In the genomic region with DNA sequence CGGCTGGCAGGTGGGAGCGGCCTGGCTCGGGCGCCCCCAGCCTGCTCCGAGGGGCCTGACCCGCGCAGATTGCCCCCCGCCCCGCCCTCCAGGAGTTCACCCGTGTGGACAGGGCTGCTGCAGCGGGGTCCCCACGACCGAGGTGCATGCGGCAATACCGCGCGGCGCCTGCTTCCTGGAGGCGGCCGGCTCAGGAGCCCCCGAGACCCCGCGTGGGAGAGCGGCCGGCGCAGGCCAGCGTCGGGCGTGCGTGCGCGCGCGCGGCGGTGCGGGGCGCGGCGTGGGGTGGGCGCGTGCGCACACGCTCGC, we compare ENCODE assay signal across 8 cellular contexts. TPM values are rescaled to one million over a fixed set of nuclear protein-coding genes. Genes with fewer than 3 reads are reported as not detected.
DNase-seq lines count a peak whose midpoint lies in the region; ATAC-seq and TF ChIP-seq lines count a peak whose summit lies in the region.

No MANE protein-coding gene starts in this region.

- H3K27me3 ChIP-seq in cardiac muscle cell = peaks cover 25% of the 10 kb centered on the region
- H3K27me3 ChIP-seq in mucosa of stomach (ENCODE audit: control insufficient read depth, insufficient read depth, low read length) = peaks cover 26% of the 10 kb centered on the region
- peaks cover 0 to 31% (median 20%) of the 10 kb centered on the region in 4 donors for H3K27me3 ChIP-seq in upper lobe of left lung

- H3K27me3 Mint-ChIP-seq in activated CD4-positive, alpha-beta T cell treated with anti-CD3 and anti-CD28 coated beads, Interleukin-2, amount 10 ng/mL, durations not matched to agents 24 days and 14 days = peaks cover 53% of the 10 kb centered on the region

- TF ChIP-seq POLR2A in upper lobe of left lung (IDR thresholded peaks at IDR 0.05) = no peak

- H3K9me3 ChIP-seq in cardiac muscle cell (ENCODE audit: low read depth) (no peaks in the 10 kb centered on the region), mucosa of stomach (ENCODE audit: control insufficient read depth, low read length) (no peaks in the 10 kb centered on the region), upper lobe of left lung (no peaks in the 10 kb centered on the region)

- H3K9me3 Mint-ChIP-seq in activated CD4-positive, alpha-beta T cell treated with anti-CD3 and anti-CD28 coated beads, Interleukin-2, amount 10 ng/mL, durations not matched to agents 24 days and 14 days = no peaks in the 10 kb centered on the region

- H3K27ac ChIP-seq in cardiac muscle cell (no peak overlapping the region), coronary artery (no peak overlapping the region), upper lobe of left lung (no peak overlapping the region)

- H3K36me3 Mint-ChIP-seq in activated CD4-positive, alpha-beta T cell treated with anti-CD3 and anti-CD28 coated beads, Interleukin-2, amount 10 ng/mL, durations not matched to agents 24 days and 14 days (ENCODE audit: low read depth) = no peaks in the 10 kb centered on the region

- intact Hi-C loops in left ventricle myocardium superior (cut with micrococcal nuclease) = loop anchor here (5.0 kb wide), 1 partner anchor 161 kb away; no protein-coding TSS in a partner anchor
- intact Hi-C loops in activated CD4-positive, alpha-beta T cell treated with anti-CD3 and anti-CD28 coated beads, Interleukin-2, amount 10 ng/mL, durations not matched to agents 24 days and 14 days (cut with micrococcal nuclease) = loop anchor here (1.0 to 5.0 kb wide), 3 partner anchors 71 to 180 kb away; partner anchors contain the start of gene MUC12

- DNase-seq in cardiac muscle cell (ENCODE audit: low read depth in 1 of 2, low spot score in 1 of 2) (no peak), left ventricle myocardium superior (no peak), coronary artery (ENCODE audit: low spot score) (no peak), upper lobe of left lung (peak in 1 of 2 donors; percentile 82), T-helper 9 cell (no peak)
- no peak for DNase-seq in activated effector memory CD4-positive, alpha-beta T cell treated with anti-CD3 and anti-CD28 coated beads, Interleukin-2, amount 50 U/mL, for 16 hours
- DNase-seq in activated CD4-positive, alpha-beta T cell treated with anti-CD3 and anti-CD28 coated beads, Interleukin-2, amount 10 ng/mL, durations not matched to agents 24 days and 14 days = no peak

- H3K36me3 ChIP-seq in cardiac muscle cell (no peaks in the 10 kb centered on the region), mucosa of stomach (ENCODE audit: control insufficient read depth, insufficient read depth, low read length) (no peaks in the 10 kb centered on the region), upper lobe of left lung (no peaks in the 10 kb centered on the region)

- peaks cover 8% of the 10 kb centered on the region for H3K4me1 Mint-ChIP-seq in activated CD4-positive, alpha-beta T cell treated with anti-CD3 and anti-CD28 coated beads, Interleukin-2, amount 10 ng/mL, durations not matched to agents 24 days and 14 days

- H3K9ac ChIP-seq in mucosa of stomach (ENCODE audit: low read length) = peak overlapping the region; percentile 2

- TF ChIP-seq CTCF in cardiac muscle cell (IDR thresholded peaks at IDR 0.05; ENCODE audit: low read depth, low read length) (no peak), coronary artery (IDR thresholded peaks at IDR 0.05) (no peak), upper lobe of left lung (IDR thresholded peaks at IDR 0.05) (no peak)

- H3K4me3 ChIP-seq in cardiac muscle cell (peak overlapping the region; percentile 62), coronary artery (peak overlapping the region; percentile 70), mucosa of stomach (ENCODE audit: low read length) (no peak overlapping the region), upper lobe of left lung (peak overlapping the region in 3 of 4 donors; percentile 35 to 53 (median 50))

- WGBS in upper lobe of left lung, 2 donors = 0% methylated on average over 11 of the region's 45 CpGs; no CpG with 5 or more reads in 1 of the 2 donors

- ATAC-seq in left ventricle myocardium superior (no peak), upper lobe of left lung (ENCODE audit: low FRiP score in 2 of 2) (peak in 1 of 2 donors; percentile 1)

- H3K4me3 Mint-ChIP-seq in activated CD4-positive, alpha-beta T cell treated with anti-CD3 and anti-CD28 coated beads, Interleukin-2, amount 10 ng/mL, durations not matched to agents 24 days and 14 days = no peak overlapping the region

- TF ChIP-seq EP300 in upper lobe of left lung (IDR thresholded peaks at IDR 0.05) = no peak

- H3K27ac Mint-ChIP-seq in activated CD4-positive, alpha-beta T cell treated with anti-CD3 and anti-CD28 coated beads, Interleukin-2, amount 10 ng/mL, durations not matched to agents 24 days and 14 days = no peak overlapping the region

- H3K4me1 ChIP-seq in cardiac muscle cell (ENCODE audit: low read depth) (no peaks in the 10 kb centered on the region), mucosa of stomach (ENCODE audit: control insufficient read depth, insufficient read depth, low read length) (peaks cover 35% of the 10 kb centered on the region), upper lobe of left lung (peaks cover 23 to 30% (median 28%) of the 10 kb centered on the region in 4 donors)

RNA-seq across cellular contexts. Expression of gene ACHE, which starts 1.0 kb away (rescaled TPM):
- 25.6 TPM in 2 replicates for total RNA-seq in cardiac muscle cell
- polyA plus RNA-seq in cardiac muscle cell = 42.0 and 42.7 TPM in 2 replicates
- total RNA-seq in left ventricle myocardium superior = 0.40 TPM
- total RNA-seq in upper lobe of left lung = 1 to 10 TPM in 5 of 6 donors, not detected in 1; 1.3 to 2.9 (median 2.2) TPM
- not detected in 2 replicates for total RNA-seq in activated CD4-positive, alpha-beta T cell treated with anti-CD3 and anti-CD28 coated beads, Interleukin-2, amount 10 ng/mL, durations not matched to agents 24 days and 14 days

RNA-seq across cellular contexts. Expression of gene UFSP1, which starts 7.2 kb away (rescaled TPM):
- total RNA-seq in cardiac muscle cell = 16.0 and 19.0 TPM in 2 replicates
- 3.9 and 9.9 TPM in 2 replicates for polyA plus RNA-seq in cardiac muscle cell
- total RNA-seq in left ventricle myocardium superior = 1.9 TPM
- total RNA-seq in upper lobe of left lung = 1 to 10 TPM in 4 of 6 donors, under 1 TPM in 1, not detected in 1; 0.55 to 8.5 (median 4.8) TPM
- total RNA-seq in activated CD4-positive, alpha-beta T cell treated with anti-CD3 and anti-CD28 coated beads, Interleukin-2, amount 10 ng/mL, durations not matched to agents 24 days and 14 days = 4.5 TPM in 2 replicates

RNA-seq across cellular contexts. Expression of gene SRRT, which starts 21.8 kb away (rescaled TPM):
- total RNA-seq in cardiac muscle cell = 78.6 and 83.1 TPM in 2 replicates
- 111 and 148 TPM in 2 replicates for polyA plus RNA-seq in cardiac muscle cell
- total RNA-seq in left ventricle myocardium superior = 63.2 TPM
- total RNA-seq in upper lobe of left lung = 100 to 1,000 TPM in 4 of 6 donors, 10 to 100 TPM in 2; 57.9 to 324 (median 111) TPM
- 300 and 318 TPM in 2 replicates for total RNA-seq in activated CD4-positive, alpha-beta T cell treated with anti-CD3 and anti-CD28 coated beads, Interleukin-2, amount 10 ng/mL, durations not matched to agents 24 days and 14 days

RNA-seq across cellular contexts. Expression of gene TRIP6, which starts 29.5 kb away (rescaled TPM):
- total RNA-seq in cardiac muscle cell (51.9 and 60.1 TPM in 2 replicates), left ventricle myocardium superior (13.6 TPM), upper lobe of left lung (10 to 100 TPM; 17.8 to 74.3 (median 67.3) TPM)
- 50.2 and 62.2 TPM in 2 replicates for polyA plus RNA-seq in cardiac muscle cell
- 42.7 and 47.6 TPM in 2 replicates for total RNA-seq in activated CD4-positive, alpha-beta T cell treated with anti-CD3 and anti-CD28 coated beads, Interleukin-2, amount 10 ng/mL, durations not matched to agents 24 days and 14 days

RNA-seq across cellular contexts. Expression of gene SLC12A9, which starts 44.2 kb away (rescaled TPM):
- total RNA-seq in cardiac muscle cell (18.3 and 19.5 TPM in 2 replicates), left ventricle myocardium superior (9.0 TPM), upper lobe of left lung (10 to 100 TPM; 14.5 to 50.1 (median 43.9) TPM)
- polyA plus RNA-seq in cardiac muscle cell = 12.5 and 14.6 TPM in 2 replicates
- total RNA-seq in activated CD4-positive, alpha-beta T cell treated with anti-CD3 and anti-CD28 coated beads, Interleukin-2, amount 10 ng/mL, durations not matched to agents 24 days and 14 days = 37.3 and 41.2 TPM in 2 replicates
